In the genomic region with DNA sequence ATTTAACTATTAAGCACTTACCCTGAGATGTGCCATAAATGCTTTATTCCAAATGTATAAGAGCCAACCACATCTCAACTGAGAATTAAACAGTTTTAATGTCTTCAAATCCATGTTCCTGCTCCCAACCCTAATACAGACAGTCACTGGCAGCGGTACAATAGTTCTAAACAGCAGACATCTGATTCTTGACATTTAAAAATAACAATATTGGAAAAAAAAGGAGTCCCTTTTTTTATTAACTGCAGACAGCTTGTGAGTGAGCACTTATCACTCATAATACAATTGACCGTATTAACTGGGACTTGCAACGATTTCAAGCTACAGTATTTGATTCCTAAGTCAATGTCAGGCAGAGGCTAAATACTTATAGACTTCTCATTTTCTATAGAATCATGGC, we compare ENCODE assay signal across 25 cellular contexts.
DNase-seq lines count a peak whose midpoint lies in the region; ATAC-seq and TF ChIP-seq lines count a peak whose summit lies in the region.
"Had no signal": no experiment of that assay in that cellular context is flagged by ENCODE, and none has a peak within 500 bp of the region (broad histone marks: within the 10 kb centered on the region; RNA-seq: fewer than 3 reads in every experiment).

No MANE protein-coding gene starts in this region.

- no peaks in the 10 kb centered on the region for H3K9me3 Mint-ChIP-seq in HFFc6
- H3K9me3 Mint-ChIP-seq: activated B cell treated with CpG ODN at 0.5 μM for 24 hours; central memory CD8-positive, alpha-beta T cell had no signal

- no TSS peak for BruUV-seq in A673 (replicated peaks; lab: Mats Ljungman, UMichigan)

- DNase-seq in A673 (ENCODE audit: low spot score) = peak; percentile 28
- no peak for DNase-seq in HFFc6
- no peak for DNase-seq in ascending aorta (ENCODE audit: low spot score in 2 of 2)
- no peak for DNase-seq in right lobe of liver
- no peak for DNase-seq in NCI-H524 treated with DMSO at 0.1 percent for 48 hours (lab: John Stamatoyannopoulos, UW)
- DNase-seq in COR-L47 (lab: John Stamatoyannopoulos, UW) = no peak
- DNase-seq in NCI-H774 (lab: John Stamatoyannopoulos, UW) = no peak
- DNase-seq: activated B cell treated with CpG ODN at 0.5 μM for 24 hours; activated CD4-positive, alpha-beta T cell treated with anti-CD3 and anti-CD28 coated beads, Interleukin-2, amount 50 U/mL, for 4 hours; activated CD8-positive, alpha-beta memory T cell treated with anti-CD3 and anti-CD28 coated beads, Interleukin-2, amount 50 U/mL, for 4 hours; activated naive CD4-positive, alpha-beta T cell treated with anti-CD3 and anti-CD28 coated beads, Interleukin-2, amount 50 U/mL, for 16 hours; GOT3; heart left ventricle; mesendoderm; NCI-H748 treated with DMSO at 0.1 percent for 48 hours; ovary; stimulated activated CD4-positive, alpha-beta T cell treated with anti-CD3 and anti-CD28 coated beads, Interleukin-12 subunit alpha, Interleukin-12 subunit beta, amount 100 ng/mL, for 4 hours; stimulated activated CD4-positive, alpha-beta T cell treated with anti-CD3 and anti-CD28 coated beads, Interleukin-4, amount 100 ng/mL, for 4 hours; stimulated activated naive CD4-positive, alpha-beta T cell; T-helper 9 cell had no signal

- 64% methylated on average over 3 of the region's 3 CpGs for WGBS in right lobe of liver (ENCODE audit: insufficient coverage, low coverage, low lambda C conversion rate, missing lambda C conversion rate)

- H3K4me1 Mint-ChIP-seq in HFFc6 (ENCODE audit: low read depth) = peaks cover 29% of the 10 kb centered on the region
- H3K4me1 Mint-ChIP-seq: activated B cell treated with CpG ODN at 0.5 μM for 24 hours; central memory CD8-positive, alpha-beta T cell had no signal

- H3K27me3 Mint-ChIP-seq in HFFc6 (ENCODE audit: insufficient read depth) = peaks cover 3% of the 10 kb centered on the region; the same call in 1 of the 2 replicates

- H3K4me3 ChIP-seq in A673 (ENCODE audit: low read depth, low read length, poor library complexity, severe bottlenecking) = peak overlapping the region; percentile 49
- peak overlapping the region; percentile 46 to 50 for H3K4me3 ChIP-seq in ascending aorta
- peak overlapping the region; percentile 1; the same call in 1 of the 2 replicates for H3K4me3 ChIP-seq in iPS-20b (ENCODE audit: low read length)
- no peak overlapping the region for H3K4me3 ChIP-seq in right lobe of liver
- H3K4me3 ChIP-seq: tibial nerve had no signal

- H3K27ac ChIP-seq in A673 (ENCODE audit: low read depth, low read length, poor library complexity, severe bottlenecking) (peak overlapping the region; percentile 88), ascending aorta (peak overlapping the region; percentile 34 to 46), iPS-20b (ENCODE audit: low read length) (no peak overlapping the region), right lobe of liver (no peak overlapping the region)
- H3K27ac ChIP-seq: C4-2B, heart left ventricle, ovary, right atrium auricular region had no signal

- ATAC-seq in right lobe of liver = no peak
- ATAC-seq: heart left ventricle had no signal

- intact Hi-C loops in A673 (cut with micrococcal nuclease; ENCODE audit: unreplicated experiment) = loop anchor here (5.0 kb wide), 2 partner anchors 193 to 272 kb away; no protein-coding TSS in a partner anchor
- intact Hi-C loops in ascending aorta (cut with DNase I) = loop anchor here (5.0 to 10.0 kb wide), 4 partner anchors 33 to 590 kb away; no protein-coding TSS in a partner anchor
- intact Hi-C loops in right lobe of liver (cut with DNase I) = loop anchor here in 1 of 2 donors (5.0 kb wide), 1 partner anchor 162 kb away; no protein-coding TSS in a partner anchor

- peak overlapping the region; percentile 28 for H3K9ac ChIP-seq in iPS-20b (ENCODE audit: low read depth, low read length)

- H3K36me3 Mint-ChIP-seq in HFFc6 (ENCODE audit: low read depth) = no peaks in the 10 kb centered on the region

- peak overlapping the region; percentile 85 for H3K4me3 Mint-ChIP-seq in HFFc6
- H3K4me3 Mint-ChIP-seq: activated B cell treated with CpG ODN at 0.5 μM for 24 hours; central memory CD8-positive, alpha-beta T cell had no signal

- H3K27me3 ChIP-seq in A673 (replicated peaks; ENCODE audit: insufficient read depth, low read depth, low read length, poor library complexity) = no peaks in the 10 kb centered on the region
- H3K27me3 ChIP-seq in ascending aorta = no peaks in the 10 kb centered on the region
- H3K27me3 ChIP-seq in iPS-20b (ENCODE audit: insufficient read depth, low read length) = no peaks in the 10 kb centered on the region
- H3K27me3 ChIP-seq in right lobe of liver = no peaks in the 10 kb centered on the region
- H3K27me3 ChIP-seq: heart left ventricle, ovary, right atrium auricular region, tibial nerve had no signal

- CTCF ChIA-PET in A673 (lab: Charles Lee) = no interaction called here

- TF ChIP-seq CTCF in A673 (conservative IDR thresholded peaks at IDR 0.05; ENCODE audit: low read depth, low read length) = no peak
- TF ChIP-seq CTCF in HFFc6 (IDR thresholded peaks at IDR 0.05) = no peak
- TF ChIP-seq CTCF in ascending aorta (IDR thresholded peaks at IDR 0.05) = no peak
- TF ChIP-seq CTCF in right lobe of liver (IDR thresholded peaks at IDR 0.05) = no peak

- no peak for TF ChIP-seq POLR2A in right lobe of liver (IDR thresholded peaks at IDR 0.05)

- no peaks in the 10 kb centered on the region for H3K36me3 ChIP-seq in A673 (ENCODE audit: insufficient read depth, low read length, poor library complexity, severe bottlenecking)
- H3K36me3 ChIP-seq in ascending aorta = no peaks in the 10 kb centered on the region
- H3K36me3 ChIP-seq in iPS-20b (ENCODE audit: insufficient read depth, low read depth, low read length) = no peaks in the 10 kb centered on the region
- H3K36me3 ChIP-seq in right lobe of liver = no peaks in the 10 kb centered on the region
- H3K36me3 ChIP-seq: heart left ventricle, ovary, right atrium auricular region, tibial nerve had no signal

- H3K27ac Mint-ChIP-seq in HFFc6 = no peak overlapping the region
- H3K27ac Mint-ChIP-seq: activated B cell treated with CpG ODN at 0.5 μM for 24 hours had no signal

- POLR2A ChIA-PET in A673 (lab: Charles Lee; ENCODE audit: low non-redundant PET) = no interaction called here

- peaks cover 69% of the 10 kb centered on the region for H3K4me1 ChIP-seq in A673 (ENCODE audit: insufficient read depth, low read length, poor library complexity, severe bottlenecking)
- H3K4me1 ChIP-seq in ascending aorta = no peaks in the 10 kb centered on the region
- peaks cover 21% of the 10 kb centered on the region; the same call in 1 of the 2 replicates for H3K4me1 ChIP-seq in iPS-20b (ENCODE audit: insufficient read depth, low read length)
- H3K4me1 ChIP-seq in right lobe of liver = no peaks in the 10 kb centered on the region
- H3K4me1 ChIP-seq: right atrium auricular region had no signal

- no peaks in the 10 kb centered on the region for H3K9me3 ChIP-seq in A673 (ENCODE audit: low read depth, low read length, poor library complexity, severe bottlenecking)
- H3K9me3 ChIP-seq in ascending aorta = no peaks in the 10 kb centered on the region
- no peaks in the 10 kb centered on the region for H3K9me3 ChIP-seq in iPS-20b (ENCODE audit: insufficient read depth, low read depth, low read length)
- H3K9me3 ChIP-seq in right lobe of liver = no peaks in the 10 kb centered on the region
- H3K9me3 ChIP-seq: heart left ventricle, right atrium auricular region, tibial nerve had no signal

Comparison
In these comparisons a context has a peak if more than half of its experiments do, and no peak if none do; other contexts are left out.
1. H3K27ac ChIP-seq: peak in A673 (single experiment) and ascending aorta (2 of 2); none in iPS-20b (single experiment) and right lobe of liver (0 of 3).
2. H3K4me3 ChIP-seq: peak in A673 (single experiment), ascending aorta (2 of 2) and iPS-20b (single experiment); none in right lobe of liver (0 of 3).